ENCODE assay signal across 15 cellular contexts in genomic region chr4:108644237-108644636, GRCh38. TPM values are rescaled to one million over a fixed set of nuclear protein-coding genes. Genes with fewer than 3 reads are reported as not detected.
A peak's percentile ranks its signal among the peaks of the same experiment; 100 is the strongest.
DNase-seq lines count a peak whose midpoint lies in the region; ATAC-seq, FAIRE-seq and TF ChIP-seq lines count a peak whose summit lies in the region.
"Had no signal": no experiment of that assay in that cellular context is flagged by ENCODE, and none has a peak within 500 bp of the region (broad histone marks: within the 10 kb centered on the region; RNA-seq: fewer than 3 reads in every experiment).

No MANE protein-coding gene starts in this region.

- TF ChIP-seq CTCF in fibroblast of mammary gland (conservative IDR thresholded peaks at IDR 0.05; ENCODE audit: control insufficient read depth, insufficient read depth, low read depth, low read length) (no peak), ascending aorta (IDR thresholded peaks at IDR 0.05) (no peak)

- no peak overlapping the region for H3K27ac ChIP-seq in ascending aorta
- H3K27ac ChIP-seq: BLaER1 had no signal

- DNase-seq in GM04503 (ENCODE audit: low read depth), result peak; percentile 84
- peak; percentile 28 for DNase-seq in RCC 7860 (ENCODE audit: low spot score)
- DNase-seq in fibroblast of mammary gland (ENCODE audit: low read depth), result peak; percentile 49
- DNase-seq in pulmonary artery endothelial cell (ENCODE audit: low read depth, low spot score), result peak; percentile 19
- no peak for DNase-seq in ascending aorta (ENCODE audit: low spot score in 2 of 2)
- no peak for DNase-seq in mesenteric fat pad (ENCODE audit: low spot score)
- DNase-seq in effector CD8-positive, alpha-beta T cell (lab: John Stamatoyannopoulos, UW), result no peak
- DNase-seq: DMS153; midbrain; NCI-H187; NCI-H524 treated with DMSO at 0.1 percent for 48 hours; stimulated activated naive CD8-positive, alpha-beta T cell treated with anti-CD3 and anti-CD28 coated beads, Interleukin-15, Interleukin-2, amounts not matched to agents 100 U/mL and 50 U/mL, for 24 hours had no signal

- intact Hi-C loops in ascending aorta (cut with DNase I), result no loop called here

- no peak overlapping the region for H3K4me3 ChIP-seq in fibroblast of mammary gland (ENCODE audit: control insufficient read depth, low read depth, low read length)
- no peak overlapping the region for H3K4me3 ChIP-seq in ascending aorta
- H3K4me3 ChIP-seq: BLaER1 had no signal

- no peaks in the 10 kb centered on the region for H3K27me3 ChIP-seq in ascending aorta
- H3K27me3 ChIP-seq: BLaER1 had no signal

- ATAC-seq in GM18517 (IDR thresholded peaks at IDR 0.05; ENCODE audit: unreplicated experiment), result no peak
- ATAC-seq: stimulated activated naive CD8-positive, alpha-beta T cell treated with anti-CD3 and anti-CD28 coated beads, Interleukin-15, Interleukin-2, amounts not matched to agents 100 U/mL and 50 U/mL, for 24 hours had no signal

- FAIRE-seq in RCC 7860 (lab: Jason Lieb, UNC), result peak; percentile 10
- FAIRE-seq: frontal cortex had no signal

- H3K4me1 ChIP-seq in ascending aorta, result no peaks in the 10 kb centered on the region
- H3K4me1 ChIP-seq: BLaER1 had no signal

- no peaks in the 10 kb centered on the region for H3K36me3 ChIP-seq in ascending aorta
- H3K36me3 ChIP-seq: BLaER1 had no signal

- no peaks in the 10 kb centered on the region for H3K9me3 ChIP-seq in ascending aorta
- H3K9me3 ChIP-seq: BLaER1 had no signal

RNA-seq across cellular contexts. Expression of gene OSTC, which starts 6.2 kb away (rescaled TPM):
- total RNA-seq in pulmonary artery endothelial cell (258 and 274 TPM in 2 replicates), ascending aorta (50.4 TPM), mesenteric fat pad (82.3 TPM)

RNA-seq across cellular contexts. Expression of gene RPL34, which starts 23.9 kb away (rescaled TPM):
- 1,016 and 1,407 TPM in 2 replicates for total RNA-seq in pulmonary artery endothelial cell
- 571 TPM for total RNA-seq in ascending aorta
- 942 TPM for total RNA-seq in mesenteric fat pad

Comparison
In these comparisons a context has a peak if more than half of its experiments do, and no peak if none do; other contexts are left out.
1. DNase-seq: peak in GM04503 (single experiment), RCC 7860 (single experiment), fibroblast of mammary gland (single experiment) and pulmonary artery endothelial cell (single experiment); none in ascending aorta (0 of 2), mesenteric fat pad (single experiment) and effector CD8-positive, alpha-beta T cell (single experiment).